In the genomic region with DNA sequence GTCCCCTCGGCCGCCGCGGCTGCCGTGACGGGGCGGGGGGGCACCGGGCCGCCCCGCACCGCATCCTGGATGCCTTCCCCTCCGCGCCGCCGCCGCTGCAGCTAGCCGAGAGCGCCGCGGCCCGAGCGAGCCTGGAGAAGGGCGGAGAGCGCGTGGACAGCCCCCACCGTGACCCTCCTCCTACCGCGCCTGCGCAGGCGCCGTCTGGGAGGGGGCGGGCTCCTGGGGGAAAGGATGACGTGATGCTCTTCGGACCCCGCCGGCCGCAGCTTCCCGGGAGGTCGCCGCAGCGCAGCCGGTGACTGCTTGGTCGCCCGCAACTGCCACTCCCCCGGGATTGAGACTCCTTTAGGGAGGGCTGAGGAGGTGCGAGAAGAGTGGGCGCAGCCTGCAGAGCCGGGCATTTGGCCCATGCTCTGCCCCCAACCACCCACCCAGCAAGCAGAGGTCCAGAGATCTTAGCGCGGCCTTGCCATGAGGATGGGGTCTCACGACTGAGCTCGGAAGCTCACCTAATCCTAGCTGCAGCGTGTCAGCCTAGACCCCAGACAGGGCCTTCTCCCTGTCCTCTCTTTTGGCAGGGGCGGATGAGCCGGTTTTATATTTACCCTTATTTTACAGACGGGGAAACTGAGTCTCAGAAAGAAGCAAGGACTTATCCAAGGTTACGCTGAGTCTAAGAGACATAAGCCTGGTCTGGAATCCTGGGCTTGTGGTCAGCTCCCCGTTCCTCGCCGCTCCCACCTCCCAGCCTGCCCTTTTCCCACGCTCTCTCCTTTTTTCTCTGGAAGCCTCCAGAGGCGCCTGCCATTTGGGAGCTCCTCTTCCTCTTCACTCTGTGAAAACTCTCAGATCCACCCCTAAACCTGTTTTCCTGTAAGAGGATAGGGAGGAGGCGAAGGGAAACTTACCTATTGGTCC, we compare ENCODE assay signal across 1 cellular context.
A peak's percentile ranks its signal among the peaks of the same experiment; 100 is the strongest.
TF ChIP-seq lines count a peak whose summit lies in the region.

A gene (minus strand): TSS at position 140 of the 921 bp plus-strand sequence. CDS start 281 bp downstream, outside the sequence.

TF ChIP-seq in GM12878, 131 proteins besides CTCF, POLR2A, EP300 and RAD21 (continued from another document and continues in another):
- no peak for TF ChIP-seq FOS (IDR thresholded peaks at IDR 0.05; ENCODE audit: borderline replicate concordance, extremely low read depth, insufficient read length)
- TF ChIP-seq, protein P1, sequence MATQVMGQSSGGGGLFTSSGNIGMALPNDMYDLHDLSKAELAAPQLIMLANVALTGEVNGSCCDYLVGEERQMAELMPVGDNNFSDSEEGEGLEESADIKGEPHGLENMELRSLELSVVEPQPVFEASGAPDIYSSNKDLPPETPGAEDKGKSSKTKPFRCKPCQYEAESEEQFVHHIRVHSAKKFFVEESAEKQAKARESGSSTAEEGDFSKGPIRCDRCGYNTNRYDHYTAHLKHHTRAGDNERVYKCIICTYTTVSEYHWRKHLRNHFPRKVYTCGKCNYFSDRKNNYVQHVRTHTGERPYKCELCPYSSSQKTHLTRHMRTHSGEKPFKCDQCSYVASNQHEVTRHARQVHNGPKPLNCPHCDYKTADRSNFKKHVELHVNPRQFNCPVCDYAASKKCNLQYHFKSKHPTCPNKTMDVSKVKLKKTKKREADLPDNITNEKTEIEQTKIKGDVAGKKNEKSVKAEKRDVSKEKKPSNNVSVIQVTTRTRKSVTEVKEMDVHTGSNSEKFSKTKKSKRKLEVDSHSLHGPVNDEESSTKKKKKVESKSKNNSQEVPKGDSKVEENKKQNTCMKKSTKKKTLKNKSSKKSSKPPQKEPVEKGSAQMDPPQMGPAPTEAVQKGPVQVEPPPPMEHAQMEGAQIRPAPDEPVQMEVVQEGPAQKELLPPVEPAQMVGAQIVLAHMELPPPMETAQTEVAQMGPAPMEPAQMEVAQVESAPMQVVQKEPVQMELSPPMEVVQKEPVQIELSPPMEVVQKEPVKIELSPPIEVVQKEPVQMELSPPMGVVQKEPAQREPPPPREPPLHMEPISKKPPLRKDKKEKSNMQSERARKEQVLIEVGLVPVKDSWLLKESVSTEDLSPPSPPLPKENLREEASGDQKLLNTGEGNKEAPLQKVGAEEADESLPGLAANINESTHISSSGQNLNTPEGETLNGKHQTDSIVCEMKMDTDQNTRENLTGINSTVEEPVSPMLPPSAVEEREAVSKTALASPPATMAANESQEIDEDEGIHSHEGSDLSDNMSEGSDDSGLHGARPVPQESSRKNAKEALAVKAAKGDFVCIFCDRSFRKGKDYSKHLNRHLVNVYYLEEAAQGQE (IDR thresholded peaks at IDR 0.05; ENCODE audit: low read depth, low read length), result no peak
- no peak for TF ChIP-seq CEBPB (IDR thresholded peaks at IDR 0.05; ENCODE audit: borderline replicate concordance in 1 of 2, low read depth in 2 of 2, low read length in 2 of 2)
- no peak for TF ChIP-seq RBBP5 (conservative IDR thresholded peaks at IDR 0.05)
- no peak for TF ChIP-seq MTA2 (IDR thresholded peaks at IDR 0.05; ENCODE audit: low read depth)
- TF ChIP-seq, protein P2, sequence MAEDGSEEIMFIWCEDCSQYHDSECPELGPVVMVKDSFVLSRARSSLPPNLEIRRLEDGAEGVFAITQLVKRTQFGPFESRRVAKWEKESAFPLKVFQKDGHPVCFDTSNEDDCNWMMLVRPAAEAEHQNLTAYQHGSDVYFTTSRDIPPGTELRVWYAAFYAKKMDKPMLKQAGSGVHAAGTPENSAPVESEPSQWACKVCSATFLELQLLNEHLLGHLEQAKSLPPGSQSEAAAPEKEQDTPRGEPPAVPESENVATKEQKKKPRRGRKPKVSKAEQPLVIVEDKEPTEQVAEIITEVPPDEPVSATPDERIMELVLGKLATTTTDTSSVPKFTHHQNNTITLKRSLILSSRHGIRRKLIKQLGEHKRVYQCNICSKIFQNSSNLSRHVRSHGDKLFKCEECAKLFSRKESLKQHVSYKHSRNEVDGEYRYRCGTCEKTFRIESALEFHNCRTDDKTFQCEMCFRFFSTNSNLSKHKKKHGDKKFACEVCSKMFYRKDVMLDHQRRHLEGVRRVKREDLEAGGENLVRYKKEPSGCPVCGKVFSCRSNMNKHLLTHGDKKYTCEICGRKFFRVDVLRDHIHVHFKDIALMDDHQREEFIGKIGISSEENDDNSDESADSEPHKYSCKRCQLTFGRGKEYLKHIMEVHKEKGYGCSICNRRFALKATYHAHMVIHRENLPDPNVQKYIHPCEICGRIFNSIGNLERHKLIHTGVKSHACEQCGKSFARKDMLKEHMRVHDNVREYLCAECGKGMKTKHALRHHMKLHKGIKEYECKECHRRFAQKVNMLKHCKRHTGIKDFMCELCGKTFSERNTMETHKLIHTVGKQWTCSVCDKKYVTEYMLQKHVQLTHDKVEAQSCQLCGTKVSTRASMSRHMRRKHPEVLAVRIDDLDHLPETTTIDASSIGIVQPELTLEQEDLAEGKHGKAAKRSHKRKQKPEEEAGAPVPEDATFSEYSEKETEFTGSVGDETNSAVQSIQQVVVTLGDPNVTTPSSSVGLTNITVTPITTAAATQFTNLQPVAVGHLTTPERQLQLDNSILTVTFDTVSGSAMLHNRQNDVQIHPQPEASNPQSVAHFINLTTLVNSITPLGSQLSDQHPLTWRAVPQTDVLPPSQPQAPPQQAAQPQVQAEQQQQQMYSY (CRISPR knock-in tag; IDR thresholded peaks at IDR 0.05), result no peak
- TF ChIP-seq NR2C1 (IDR thresholded peaks at IDR 0.05), result no peak
- TF ChIP-seq, protein P3, sequence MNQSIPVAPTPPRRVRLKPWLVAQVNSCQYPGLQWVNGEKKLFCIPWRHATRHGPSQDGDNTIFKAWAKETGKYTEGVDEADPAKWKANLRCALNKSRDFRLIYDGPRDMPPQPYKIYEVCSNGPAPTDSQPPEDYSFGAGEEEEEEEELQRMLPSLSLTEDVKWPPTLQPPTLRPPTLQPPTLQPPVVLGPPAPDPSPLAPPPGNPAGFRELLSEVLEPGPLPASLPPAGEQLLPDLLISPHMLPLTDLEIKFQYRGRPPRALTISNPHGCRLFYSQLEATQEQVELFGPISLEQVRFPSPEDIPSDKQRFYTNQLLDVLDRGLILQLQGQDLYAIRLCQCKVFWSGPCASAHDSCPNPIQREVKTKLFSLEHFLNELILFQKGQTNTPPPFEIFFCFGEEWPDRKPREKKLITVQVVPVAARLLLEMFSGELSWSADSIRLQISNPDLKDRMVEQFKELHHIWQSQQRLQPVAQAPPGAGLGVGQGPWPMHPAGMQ (IDR thresholded peaks at IDR 0.05; ENCODE audit: borderline replicate concordance), result no peak
- TF ChIP-seq, protein P4, sequence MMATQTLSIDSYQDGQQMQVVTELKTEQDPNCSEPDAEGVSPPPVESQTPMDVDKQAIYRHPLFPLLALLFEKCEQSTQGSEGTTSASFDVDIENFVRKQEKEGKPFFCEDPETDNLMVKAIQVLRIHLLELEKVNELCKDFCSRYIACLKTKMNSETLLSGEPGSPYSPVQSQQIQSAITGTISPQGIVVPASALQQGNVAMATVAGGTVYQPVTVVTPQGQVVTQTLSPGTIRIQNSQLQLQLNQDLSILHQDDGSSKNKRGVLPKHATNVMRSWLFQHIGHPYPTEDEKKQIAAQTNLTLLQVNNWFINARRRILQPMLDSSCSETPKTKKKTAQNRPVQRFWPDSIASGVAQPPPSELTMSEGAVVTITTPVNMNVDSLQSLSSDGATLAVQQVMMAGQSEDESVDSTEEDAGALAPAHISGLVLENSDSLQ (IDR thresholded peaks at IDR 0.05), result no peak
- TF ChIP-seq CHD1 (IDR thresholded peaks at IDR 0.05; ENCODE audit: low read depth, low read length), result no peak
- TF ChIP-seq NFYA (IDR thresholded peaks at IDR 0.05; ENCODE audit: borderline replicate concordance, low read depth, low read length), result no peak
- TF ChIP-seq BHLHE40 (IDR thresholded peaks at IDR 0.05; ENCODE audit: borderline replicate concordance in 1 of 2, low read depth in 2 of 2, low read length in 1 of 2), result peak in 1 of 2 experiments; percentile 45; a peak in 2 of 4 replicates
- peak; percentile 52; the same call in 1 of the 2 replicates for TF ChIP-seq NRF1 (conservative IDR thresholded peaks at IDR 0.05; ENCODE audit: low read depth, low read length)
- TF ChIP-seq KLF5 (IDR thresholded peaks at IDR 0.05; ENCODE audit: partially characterized antibody), result no peak
- TF ChIP-seq POU2F2 (IDR thresholded peaks at IDR 0.05; ENCODE audit: borderline replicate concordance, low read depth, low read length), result no peak
- TF ChIP-seq ZZZ3 (IDR thresholded peaks at IDR 0.05; ENCODE audit: control insufficient read depth, insufficient read length, low read depth), result no peak
- no peak for TF ChIP-seq FOXK2 (IDR thresholded peaks at IDR 0.05)
- TF ChIP-seq PAX8 (IDR thresholded peaks at IDR 0.05), result no peak
- TF ChIP-seq HDAC2 (IDR thresholded peaks at IDR 0.05), result no peak
- no peak for TF ChIP-seq CREM (IDR thresholded peaks at IDR 0.05; ENCODE audit: low read depth)
- TF ChIP-seq SRF (IDR thresholded peaks at IDR 0.05; ENCODE audit: low read depth in 2 of 2, low read length in 2 of 2), result no peak
- no peak for TF ChIP-seq ASH2L (IDR thresholded peaks at IDR 0.05; ENCODE audit: borderline replicate concordance, low read depth)
- TF ChIP-seq SPI1 (IDR thresholded peaks at IDR 0.05; ENCODE audit: borderline replicate concordance, insufficient read depth, low read depth, low read length), result no peak
- peak; percentile 48; the same call in 1 of the 2 replicates for TF ChIP-seq TAF1 (IDR thresholded peaks at IDR 0.05; ENCODE audit: borderline replicate concordance, low read depth, low read length)
- 0 out of 2 replicates have a peak, but pooled peaks have one; percentile 6 for TF ChIP-seq TCF3 (IDR thresholded peaks at IDR 0.05; ENCODE audit: borderline replicate concordance, insufficient read depth, low read depth, low read length)
- peak; percentile 30; the same call in 1 of the 2 replicates for TF ChIP-seq POLR2AphosphoS5 (IDR thresholded peaks at IDR 0.05; ENCODE audit: low read length)
- TF ChIP-seq ZNF217 (IDR thresholded peaks at IDR 0.05), result no peak
- TF ChIP-seq GATAD2B (conservative IDR thresholded peaks at IDR 0.05; ENCODE audit: low read depth), result 0 out of 2 replicates have a peak, but pooled peaks have one; percentile 46
- TF ChIP-seq EGR1 (IDR thresholded peaks at IDR 0.05; ENCODE audit: borderline replicate concordance in 1 of 2, low read depth in 2 of 2, low read length in 2 of 2), result peak in 1 of 2 experiments; percentile 66; a peak in 1 of 3 replicates
- TF ChIP-seq BCL11A (IDR thresholded peaks at IDR 0.05; ENCODE audit: low read depth, low read length), result no peak
- TF ChIP-seq RCOR1 (conservative IDR thresholded peaks at IDR 0.05; ENCODE audit: low read depth, low read length), result no peak
- peak; percentile 62 for TF ChIP-seq DPF2 (IDR thresholded peaks at IDR 0.05)
- TF ChIP-seq SMAD1 (IDR thresholded peaks at IDR 0.05; ENCODE audit: low read depth, partially characterized antibody), result no peak
- TF ChIP-seq, protein P5, sequence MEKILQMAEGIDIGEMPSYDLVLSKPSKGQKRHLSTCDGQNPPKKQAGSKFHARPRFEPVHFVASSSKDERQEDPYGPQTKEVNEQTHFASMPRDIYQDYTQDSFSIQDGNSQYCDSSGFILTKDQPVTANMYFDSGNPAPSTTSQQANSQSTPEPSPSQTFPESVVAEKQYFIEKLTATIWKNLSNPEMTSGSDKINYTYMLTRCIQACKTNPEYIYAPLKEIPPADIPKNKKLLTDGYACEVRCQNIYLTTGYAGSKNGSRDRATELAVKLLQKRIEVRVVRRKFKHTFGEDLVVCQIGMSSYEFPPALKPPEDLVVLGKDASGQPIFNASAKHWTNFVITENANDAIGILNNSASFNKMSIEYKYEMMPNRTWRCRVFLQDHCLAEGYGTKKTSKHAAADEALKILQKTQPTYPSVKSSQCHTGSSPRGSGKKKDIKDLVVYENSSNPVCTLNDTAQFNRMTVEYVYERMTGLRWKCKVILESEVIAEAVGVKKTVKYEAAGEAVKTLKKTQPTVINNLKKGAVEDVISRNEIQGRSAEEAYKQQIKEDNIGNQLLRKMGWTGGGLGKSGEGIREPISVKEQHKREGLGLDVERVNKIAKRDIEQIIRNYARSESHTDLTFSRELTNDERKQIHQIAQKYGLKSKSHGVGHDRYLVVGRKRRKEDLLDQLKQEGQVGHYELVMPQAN (conservative IDR thresholded peaks at IDR 0.05), result no peak
- no peak for TF ChIP-seq SUPT20H (IDR thresholded peaks at IDR 0.05; ENCODE audit: borderline replicate concordance, control insufficient read depth, low read depth, low read length)
- 0 out of 2 replicates have a peak, but pooled peaks have one; percentile 38 for TF ChIP-seq CREB1 (IDR thresholded peaks at IDR 0.05; ENCODE audit: low read depth)
- TF ChIP-seq ATF7 (IDR thresholded peaks at IDR 0.05; ENCODE audit: low read depth), result peak; percentile 90
- TF ChIP-seq IKZF2 (IDR thresholded peaks at IDR 0.05), result peak in 1 of 2 experiments; percentile 50; a peak in 1 of 4 replicates
- no peak for TF ChIP-seq ESRRA (IDR thresholded peaks at IDR 0.05; ENCODE audit: low read length)
- TF ChIP-seq GABPA (IDR thresholded peaks at IDR 0.05; ENCODE audit: low read depth), result no peak
- no peak for TF ChIP-seq JUNB (IDR thresholded peaks at IDR 0.05)
- TF ChIP-seq, protein P6, sequence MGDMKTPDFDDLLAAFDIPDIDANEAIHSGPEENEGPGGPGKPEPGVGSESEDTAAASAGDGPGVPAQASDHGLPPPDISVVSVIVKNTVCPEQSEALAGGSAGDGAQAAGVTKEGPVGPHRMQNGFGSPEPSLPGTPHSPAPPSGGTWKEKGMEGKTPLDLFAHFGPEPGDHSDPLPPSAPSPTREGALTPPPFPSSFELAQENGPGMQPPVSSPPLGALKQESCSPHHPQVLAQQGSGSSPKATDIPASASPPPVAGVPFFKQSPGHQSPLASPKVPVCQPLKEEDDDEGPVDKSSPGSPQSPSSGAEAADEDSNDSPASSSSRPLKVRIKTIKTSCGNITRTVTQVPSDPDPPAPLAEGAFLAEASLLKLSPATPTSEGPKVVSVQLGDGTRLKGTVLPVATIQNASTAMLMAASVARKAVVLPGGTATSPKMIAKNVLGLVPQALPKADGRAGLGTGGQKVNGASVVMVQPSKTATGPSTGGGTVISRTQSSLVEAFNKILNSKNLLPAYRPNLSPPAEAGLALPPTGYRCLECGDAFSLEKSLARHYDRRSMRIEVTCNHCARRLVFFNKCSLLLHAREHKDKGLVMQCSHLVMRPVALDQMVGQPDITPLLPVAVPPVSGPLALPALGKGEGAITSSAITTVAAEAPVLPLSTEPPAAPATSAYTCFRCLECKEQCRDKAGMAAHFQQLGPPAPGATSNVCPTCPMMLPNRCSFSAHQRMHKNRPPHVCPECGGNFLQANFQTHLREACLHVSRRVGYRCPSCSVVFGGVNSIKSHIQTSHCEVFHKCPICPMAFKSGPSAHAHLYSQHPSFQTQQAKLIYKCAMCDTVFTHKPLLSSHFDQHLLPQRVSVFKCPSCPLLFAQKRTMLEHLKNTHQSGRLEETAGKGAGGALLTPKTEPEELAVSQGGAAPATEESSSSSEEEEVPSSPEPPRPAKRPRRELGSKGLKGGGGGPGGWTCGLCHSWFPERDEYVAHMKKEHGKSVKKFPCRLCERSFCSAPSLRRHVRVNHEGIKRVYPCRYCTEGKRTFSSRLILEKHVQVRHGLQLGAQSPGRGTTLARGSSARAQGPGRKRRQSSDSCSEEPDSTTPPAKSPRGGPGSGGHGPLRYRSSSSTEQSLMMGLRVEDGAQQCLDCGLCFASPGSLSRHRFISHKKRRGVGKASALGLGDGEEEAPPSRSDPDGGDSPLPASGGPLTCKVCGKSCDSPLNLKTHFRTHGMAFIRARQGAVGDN (IDR thresholded peaks at IDR 0.05), result no peak
